ENCODE assay signal across 11 cellular contexts in the genomic region with DNA sequence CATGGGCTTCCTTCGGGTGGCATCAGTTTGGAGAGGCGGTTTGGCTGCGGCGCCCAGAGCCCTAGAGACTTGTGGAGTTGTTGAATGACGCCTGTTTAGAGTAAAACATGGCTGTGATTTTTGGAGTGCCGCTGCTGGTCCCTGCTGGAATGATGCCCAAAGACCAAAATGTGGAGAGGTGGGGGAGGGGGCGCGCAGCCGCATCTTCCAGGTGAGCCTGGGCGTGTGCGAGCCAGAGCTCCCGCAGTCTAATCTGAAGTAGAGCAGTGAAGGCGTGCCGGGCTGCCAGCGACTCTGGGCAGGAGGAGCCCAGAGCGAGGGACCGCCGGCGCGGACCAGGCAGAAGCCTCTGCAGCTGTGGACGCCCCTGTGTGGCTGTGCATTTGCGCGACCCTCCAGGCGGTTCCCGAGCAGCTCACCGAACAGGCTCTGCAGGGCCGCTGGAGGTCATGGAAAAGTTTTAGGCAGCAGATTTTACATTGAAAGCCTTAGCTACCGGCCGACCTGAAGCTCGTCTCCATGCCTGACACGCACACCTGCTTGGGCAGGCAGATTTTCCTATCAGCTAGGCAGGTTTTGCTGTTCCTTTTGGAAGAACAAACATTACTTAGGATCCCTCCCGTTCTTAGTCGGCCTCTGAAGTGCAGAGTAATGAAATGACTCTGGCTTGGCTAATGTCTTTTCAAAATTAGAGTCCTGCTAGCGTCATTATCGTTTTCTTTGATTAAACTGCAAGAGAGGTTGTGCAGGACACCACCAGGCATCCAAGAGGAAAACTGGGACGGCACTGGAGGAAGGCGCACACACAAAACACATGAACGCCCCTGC.
DNase-seq lines count a peak whose midpoint lies in the region; ATAC-seq and TF ChIP-seq lines count a peak whose summit lies in the region.
"Had no signal": no experiment of that assay in that cellular context is flagged by ENCODE, and none has a peak within 500 bp of the region (broad histone marks: within the 10 kb centered on the region; RNA-seq: fewer than 3 reads in every experiment).

No MANE protein-coding gene starts in this region.

- H3K27ac ChIP-seq in endodermal cell (ENCODE audit: low read depth, low read length) = no peak overlapping the region
- H3K27ac ChIP-seq in lung (ENCODE audit: low read depth in 1 of 2, low read length in 1 of 2) = peak overlapping the region; percentile 41 to 81
- no peak overlapping the region for H3K27ac ChIP-seq in tibial nerve
- H3K27ac ChIP-seq: WERI-Rb-1 had no signal

- TF ChIP-seq EP300 in tibial nerve (IDR thresholded peaks at IDR 0.05) = no peak

- H3K27me3 ChIP-seq in endodermal cell (ENCODE audit: control insufficient read depth, insufficient read depth, low read length, poor library complexity, severe bottlenecking) = peaks cover 23% of the 10 kb centered on the region
- no peaks in the 10 kb centered on the region for H3K27me3 ChIP-seq in lung (ENCODE audit: control insufficient read depth, insufficient read depth)
- peaks cover 0 to 43% of the 10 kb centered on the region in 2 donors for H3K27me3 ChIP-seq in tibial nerve

- no peaks in the 10 kb centered on the region for H3K36me3 Mint-ChIP-seq in endodermal cell (ENCODE audit: low read depth)
- H3K36me3 Mint-ChIP-seq: memory B cell had no signal

- no peaks in the 10 kb centered on the region for H3K9me3 Mint-ChIP-seq in endodermal cell
- H3K9me3 Mint-ChIP-seq: memory B cell had no signal

- TF ChIP-seq POLR2A in tibial nerve (IDR thresholded peaks at IDR 0.05) = no peak

- peak overlapping the region; percentile 24 for H3K9ac ChIP-seq in endodermal cell (ENCODE audit: extremely low read depth, low read length, poor library complexity, severe bottlenecking)

- H3K4me1 Mint-ChIP-seq in endodermal cell = peaks cover 40% of the 10 kb centered on the region

- TF ChIP-seq CTCF in endodermal cell (conservative IDR thresholded peaks at IDR 0.05) = no peak
- TF ChIP-seq CTCF in lung (IDR thresholded peaks at IDR 0.05; ENCODE audit: control extremely low read depth, extremely low read depth) = no peak
- TF ChIP-seq CTCF in tibial nerve (IDR thresholded peaks at IDR 0.05) = no peak

- no peaks in the 10 kb centered on the region for H3K9me3 ChIP-seq in endodermal cell (ENCODE audit: control insufficient read depth, low read length)
- no peaks in the 10 kb centered on the region for H3K9me3 ChIP-seq in lung (ENCODE audit: control insufficient read depth in 2 of 2, insufficient read depth in 1 of 2, low read length in 1 of 2)
- no peaks in the 10 kb centered on the region for H3K9me3 ChIP-seq in tibial nerve

- peaks cover 66% of the 10 kb centered on the region for H3K27me3 Mint-ChIP-seq in endodermal cell (ENCODE audit: insufficient read depth)

- peak overlapping the region; percentile 68 for H3K4me3 Mint-ChIP-seq in endodermal cell
- H3K4me3 Mint-ChIP-seq: memory B cell had no signal

- H3K36me3 ChIP-seq in endodermal cell (ENCODE audit: control insufficient read depth, insufficient read depth, low read length) (peaks cover 16% of the 10 kb centered on the region), lung (ENCODE audit: control insufficient read depth in 2 of 2, insufficient read depth in 2 of 2, low read length in 2 of 2) (peaks cover 0 to 1% of the 10 kb centered on the region in 2 donors), tibial nerve (no peaks in the 10 kb centered on the region)
- H3K36me3 ChIP-seq: WERI-Rb-1 had no signal

- H3K27ac Mint-ChIP-seq in endodermal cell = peak overlapping the region; percentile 22
- H3K27ac Mint-ChIP-seq: memory B cell had no signal

- 13 to 20% methylated on average over 23 to 38 of the region's 38 CpGs for WGBS in endodermal cell (ENCODE audit: insufficient coverage in 1 of 2, insufficient read length in 1 of 2), 2 experiments
- 56 to 81% methylated on average over 38 of the region's 38 CpGs for whole genome bisulfite sequencing in lung, 2 donors
- 26 to 31% methylated on average over 28 to 34 of the region's 38 CpGs for WGBS in tibial nerve, 2 donors

- DNase-seq in NCI-H1417 (lab: John Stamatoyannopoulos, UW) (peak; percentile 49 to 60 (median 56)), NCI-H1417 treated with DMSO at 0.1 percent for 48 hours (lab: John Stamatoyannopoulos, UW) (no peak), endodermal cell (peak; percentile 88), lung (ENCODE audit: low spot score) (no peak), tibial nerve (ENCODE audit: low spot score in 2 of 2) (no peak), AG08395 (ENCODE audit: low spot score) (no peak), hepatic stellate cell (ENCODE audit: low spot score) (no peak)
- DNase-seq: NCI-H1930, WERI-Rb-1 had no signal

- peak overlapping the region; percentile 91 for H3K4me3 ChIP-seq in endodermal cell (ENCODE audit: low read length)
- H3K4me3 ChIP-seq in lung = no peak overlapping the region
- H3K4me3 ChIP-seq in tibial nerve = peak overlapping the region; percentile 25 to 57 (median 44)

- ATAC-seq in lung (ENCODE audit: insufficient read depth, low FRiP score) (peak; percentile 10), HG03439 (IDR thresholded peaks at IDR 0.05; ENCODE audit: unreplicated experiment) (no peak)

- H3K4me1 ChIP-seq in endodermal cell (ENCODE audit: control insufficient read depth, insufficient read depth, low read length) = peaks cover 13% of the 10 kb centered on the region
- H3K4me1 ChIP-seq in lung (ENCODE audit: control insufficient read depth in 2 of 2, insufficient read depth in 2 of 2, low read length in 2 of 2) = peaks cover 0 to 5% of the 10 kb centered on the region in 2 donors
- peaks cover 0 to 27% (median 7%) of the 10 kb centered on the region in 4 donors for H3K4me1 ChIP-seq in tibial nerve

Comparison
In these comparisons a context has a peak if more than half of its experiments do, and no peak if none do; other contexts are left out.
1. DNase-seq: peak in NCI-H1417 (3 of 3) and endodermal cell (single experiment); none in NCI-H1417 treated with DMSO at 0.1 percent for 48 hours (single experiment), lung (single experiment), tibial nerve (0 of 2), AG08395 (single experiment) and hepatic stellate cell (single experiment).
2. H3K27ac ChIP-seq: peak in lung (2 of 2); none in endodermal cell (single experiment) and tibial nerve (0 of 4).